In genomic region chr16:69363281-69363717, GRCh38 we compare ENCODE assay signal across 1 cellular context.
TF ChIP-seq lines count a peak whose summit lies in the region.

No MANE protein-coding gene starts in this region.

TF ChIP-seq in HepG2, 621 proteins besides CTCF, POLR2A, EP300 and RAD21 (continues in another document):
- TF ChIP-seq MXI1 (IDR thresholded peaks at IDR 0.05; ENCODE audit: borderline replicate concordance, low read depth, low read length) (no peak), ZNF230 (CRISPR knock-in tag; IDR thresholded peaks at IDR 0.05) (no peak), HDAC2 (CRISPR knock-in tag; IDR thresholded peaks at IDR 0.05) (0 out of 2 replicates have a peak, but pooled peaks have one; percentile 23), TFAP4 (IDR thresholded peaks at IDR 0.05; ENCODE audit: borderline replicate concordance, low read depth) (0 out of 2 replicates have a peak, but pooled peaks have one; percentile 11), TFDP1 (CRISPR knock-in tag; IDR thresholded peaks at IDR 0.05; ENCODE audit: borderline replicate concordance) (no peak), NCOA5 (CRISPR knock-in tag; IDR thresholded peaks at IDR 0.05) (no peak), CEBPB (IDR thresholded peaks at IDR 0.05; ENCODE audit: borderline replicate concordance, low read depth, low read length) (peak; percentile 98), ZNF891 (CRISPR knock-in tag; IDR thresholded peaks at IDR 0.05) (no peak), PHF21A (CRISPR knock-in tag; IDR thresholded peaks at IDR 0.05) (0 out of 2 replicates have a peak, but pooled peaks have one; percentile 16), ZNF672 (CRISPR knock-in tag; IDR thresholded peaks at IDR 0.05) (no peak), SAP130 (CRISPR knock-in tag; IDR thresholded peaks at IDR 0.05; ENCODE audit: low read depth) (peak; percentile 24; the same call in 1 of the 2 replicates), RXRB (CRISPR knock-in tag; IDR thresholded peaks at IDR 0.05; ENCODE audit: borderline replicate concordance) (peak; percentile 55), ARHGAP35 (CRISPR knock-in tag; IDR thresholded peaks at IDR 0.05; ENCODE audit: borderline replicate concordance) (no peak), REL (CRISPR knock-in tag; conservative IDR thresholded peaks at IDR 0.05) (0 out of 2 replicates have a peak, but pooled peaks have one; percentile 31), ZNF138 (CRISPR knock-in tag; IDR thresholded peaks at IDR 0.05; ENCODE audit: low read depth) (no peak), HIC2 (CRISPR knock-in tag; IDR thresholded peaks at IDR 0.05; ENCODE audit: low read depth) (no peak), ZNF180 (CRISPR knock-in tag; IDR thresholded peaks at IDR 0.05; ENCODE audit: borderline replicate concordance, low read depth) (no peak), ZNF460 (CRISPR knock-in tag; IDR thresholded peaks at IDR 0.05; ENCODE audit: borderline replicate concordance) (peak; percentile 86; the same call in 1 of the 2 replicates), SMC3 (IDR thresholded peaks at IDR 0.05; ENCODE audit: low read length) (no peak; the same call in 1 of the 2 replicates), CEBPG (CRISPR knock-in tag; IDR thresholded peaks at IDR 0.05) (peak; percentile 94), SSRP1 (CRISPR knock-in tag; IDR thresholded peaks at IDR 0.05) (peak; percentile 80; the same call in 1 of the 2 replicates), RARA (CRISPR knock-in tag; IDR thresholded peaks at IDR 0.05) (0 out of 2 replicates have a peak, but pooled peaks have one; percentile 15), ZNF773 (CRISPR knock-in tag; IDR thresholded peaks at IDR 0.05; ENCODE audit: borderline replicate concordance) (no peak), SMAD1 (CRISPR knock-in tag; IDR thresholded peaks at IDR 0.05; ENCODE audit: borderline replicate concordance, low read depth) (no peak), RBM22 (optimal IDR thresholded peaks at IDR 0.05; ENCODE audit: low read length) (peak; percentile 37), ZEB1 (IDR thresholded peaks at IDR 0.05; ENCODE audit: insufficient replicate concordance, low read depth) (peak; percentile 74), STAT6 (CRISPR knock-in tag; IDR thresholded peaks at IDR 0.05; ENCODE audit: borderline replicate concordance) (no peak), ZFP36L2 (CRISPR knock-in tag; IDR thresholded peaks at IDR 0.05) (no peak), ZNF318 (CRISPR knock-in tag; IDR thresholded peaks at IDR 0.05) (0 out of 2 replicates have a peak, but pooled peaks have one; percentile 24), PTBP1 (IDR thresholded peaks at IDR 0.05; ENCODE audit: low read depth, low read length, poor library complexity, severe bottlenecking) (no peak), ZNF280B (CRISPR knock-in tag; IDR thresholded peaks at IDR 0.05; ENCODE audit: borderline replicate concordance) (0 out of 2 replicates have a peak, but pooled peaks have one; percentile 66), TRAFD1 (CRISPR knock-in tag; IDR thresholded peaks at IDR 0.05; ENCODE audit: borderline replicate concordance) (no peak), ZNF333 (CRISPR knock-in tag; IDR thresholded peaks at IDR 0.05; ENCODE audit: borderline replicate concordance) (no peak), THRA (CRISPR knock-in tag; IDR thresholded peaks at IDR 0.05; ENCODE audit: borderline replicate concordance) (peak; percentile 94; the same call in 1 of the 2 replicates), HNF4A (CRISPR knock-in tag; IDR thresholded peaks at IDR 0.05) (no peak), KLF12 (CRISPR knock-in tag; IDR thresholded peaks at IDR 0.05; ENCODE audit: borderline replicate concordance) (no peak), ZNF720 (CRISPR knock-in tag; IDR thresholded peaks at IDR 0.05) (no peak), RXRA (CRISPR knock-in tag; IDR thresholded peaks at IDR 0.05) (peak; percentile 72; the same call in 1 of the 2 replicates), ZSCAN25 (CRISPR knock-in tag; IDR thresholded peaks at IDR 0.05) (no peak), SALL1 (CRISPR knock-in tag; IDR thresholded peaks at IDR 0.05) (peak; percentile 26; the same call in 1 of the 2 replicates)
